10 cellular contexts compared by ENCODE assay signal in the genomic region with DNA sequence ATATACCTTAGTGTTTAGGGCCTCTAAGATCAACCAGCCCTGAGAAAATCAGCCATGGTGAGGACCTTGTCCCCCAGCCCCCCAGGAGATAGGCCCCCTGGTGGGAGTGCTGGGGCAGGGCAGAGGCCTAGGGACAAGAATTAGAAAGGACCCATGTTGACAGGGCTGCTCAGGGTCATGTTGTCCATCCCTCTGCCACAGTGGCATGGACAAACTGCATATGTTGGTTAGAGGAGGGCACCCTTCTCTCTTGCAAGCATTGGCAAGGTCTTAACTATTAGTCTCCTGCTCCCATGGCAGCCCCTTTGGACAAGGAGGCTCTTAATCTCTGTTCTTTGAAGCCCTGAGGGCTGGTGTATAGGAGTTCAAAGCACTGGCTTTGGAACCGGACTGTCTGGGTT. TPM values are rescaled to one million over a fixed set of nuclear protein-coding genes. Genes with fewer than 3 reads are reported as not detected.
DNase-seq lines count a peak whose midpoint lies in the region; ATAC-seq, FAIRE-seq and TF ChIP-seq lines count a peak whose summit lies in the region.
"Had no signal": no experiment of that assay in that cellular context is flagged by ENCODE, and none has a peak within 500 bp of the region (broad histone marks: within the 10 kb centered on the region; RNA-seq: fewer than 3 reads in every experiment).

No MANE protein-coding gene starts in this region.

- no peaks in the 10 kb centered on the region for H3K9me3 Mint-ChIP-seq in astrocyte (ENCODE audit: unreplicated experiment)
- no peaks in the 10 kb centered on the region for H3K9me3 Mint-ChIP-seq in neural progenitor cell

- H4K20me1 ChIP-seq in DND-41 (ENCODE audit: insufficient read depth, low read length) (no peaks in the 10 kb centered on the region), astrocyte (ENCODE audit: insufficient read depth, low read length) (peaks cover 13% of the 10 kb centered on the region), neural progenitor cell (ENCODE audit: low read depth) (peaks cover 6% of the 10 kb centered on the region)

- H3K27ac Mint-ChIP-seq in astrocyte (ENCODE audit: unreplicated experiment) (peak overlapping the region; percentile 26), neural progenitor cell (peak overlapping the region; percentile 29)

- H3K79me2 ChIP-seq in DND-41 (ENCODE audit: insufficient read depth, low read length) = peaks cover 4% of the 10 kb centered on the region
- H3K79me2 ChIP-seq in astrocyte (ENCODE audit: insufficient read depth, low read length) = peaks cover 3% of the 10 kb centered on the region
- H3K79me2 ChIP-seq in neural progenitor cell (ENCODE audit: low read depth) = peaks cover 3% of the 10 kb centered on the region

- ATAC-seq in DND-41 (ENCODE audit: insufficient read depth, low read depth) (no peak), GM21381 (IDR thresholded peaks at IDR 0.05; ENCODE audit: unreplicated experiment) (no peak)

- H2AFZ ChIP-seq in DND-41 (ENCODE audit: low read depth, low read length) (no peak overlapping the region), astrocyte (ENCODE audit: low read depth, low read length) (no peak overlapping the region), neural progenitor cell (replicated peaks) (no peak overlapping the region)

- H3K4me2 ChIP-seq in DND-41 (ENCODE audit: insufficient read depth, low read length) = no peak overlapping the region
- no peak overlapping the region for H3K4me2 ChIP-seq in astrocyte (ENCODE audit: low read length)
- no peak overlapping the region for H3K4me2 ChIP-seq in neural progenitor cell

- H3K4me3 ChIP-seq in DND-41 (ENCODE audit: low read depth in 1 of 2, low read length in 2 of 2) (no peak overlapping the region), astrocyte (ENCODE audit: insufficient read depth, low read depth, low read length) (no peak overlapping the region), neural progenitor cell (no peak overlapping the region)
- H3K4me3 ChIP-seq: SJCRH30 had no signal

- FAIRE-seq in astrocyte (lab: Jason Lieb, UNC) = no peak

- H3K27me3 ChIP-seq in DND-41 (ENCODE audit: insufficient read depth, low read length, poor library complexity) = no peaks in the 10 kb centered on the region
- no peaks in the 10 kb centered on the region for H3K27me3 ChIP-seq in astrocyte (ENCODE audit: insufficient read depth, low read length)
- H3K27me3 ChIP-seq in neural progenitor cell = no peaks in the 10 kb centered on the region
- H3K27me3 ChIP-seq: SJCRH30 had no signal

- H3K27ac ChIP-seq in DND-41 (ENCODE audit: low read length) (no peak overlapping the region), astrocyte (ENCODE audit: low read depth, low read length) (no peak overlapping the region), neural progenitor cell (no peak overlapping the region)
- H3K27ac ChIP-seq: SJCRH30 had no signal

- peaks cover 45% of the 10 kb centered on the region for H3K4me1 ChIP-seq in DND-41 (ENCODE audit: insufficient read depth, low read length)
- peaks cover 23% of the 10 kb centered on the region for H3K4me1 ChIP-seq in astrocyte (ENCODE audit: insufficient read depth, low read length)
- peaks cover 12% of the 10 kb centered on the region for H3K4me1 ChIP-seq in neural progenitor cell

- H3K36me3 ChIP-seq in DND-41 (ENCODE audit: insufficient read depth, low read length) (peaks cover 18% of the 10 kb centered on the region), astrocyte (ENCODE audit: insufficient read depth, low read length) (no peaks in the 10 kb centered on the region), neural progenitor cell (no peaks in the 10 kb centered on the region)
- H3K36me3 ChIP-seq: SJCRH30 had no signal

- H3K4me1 Mint-ChIP-seq in astrocyte (ENCODE audit: low read depth, unreplicated experiment) (peaks cover 26% of the 10 kb centered on the region), neural progenitor cell (peaks cover 32% of the 10 kb centered on the region)

- H3K9ac ChIP-seq in DND-41 (ENCODE audit: low read depth, low read length) = no peak overlapping the region
- no peak overlapping the region for H3K9ac ChIP-seq in astrocyte (ENCODE audit: low read length)
- H3K9ac ChIP-seq in neural progenitor cell = no peak overlapping the region

- H3K27me3 Mint-ChIP-seq in astrocyte (ENCODE audit: low read depth, unreplicated experiment) (no peaks in the 10 kb centered on the region), neural progenitor cell (ENCODE audit: insufficient read depth, low read depth) (peaks cover 5% of the 10 kb centered on the region)

- no peaks in the 10 kb centered on the region for H3K36me3 Mint-ChIP-seq in astrocyte (ENCODE audit: low read depth, unreplicated experiment)
- peaks cover 6% of the 10 kb centered on the region for H3K36me3 Mint-ChIP-seq in neural progenitor cell

- TF ChIP-seq CTCF in DND-41 (IDR thresholded peaks at IDR 0.05; ENCODE audit: borderline replicate concordance, extremely low read depth, low read length, poor library complexity, severe bottlenecking) = peak; percentile 48
- TF ChIP-seq CTCF in LNCAP (IDR thresholded peaks at IDR 0.05) = 0 out of 2 replicates have a peak, but pooled peaks have one; percentile 18
- TF ChIP-seq CTCF in astrocyte (IDR thresholded peaks at IDR 0.05; ENCODE audit: insufficient read depth, low read depth, low read length) = peak; percentile 12
- no peak for TF ChIP-seq CTCF in neural progenitor cell (IDR thresholded peaks at IDR 0.05)

- H3F3A ChIP-seq in neural progenitor cell (ENCODE audit: low read depth) = peaks cover 19% of the 10 kb centered on the region

- H3K9me3 ChIP-seq in DND-41 (ENCODE audit: insufficient read depth, low read length, severe bottlenecking) (no peaks in the 10 kb centered on the region), astrocyte (ENCODE audit: insufficient read depth, low read depth, low read length) (no peaks in the 10 kb centered on the region), neural progenitor cell (ENCODE audit: low read depth) (no peaks in the 10 kb centered on the region)
- H3K9me3 ChIP-seq: SJCRH30 had no signal

- DNase-seq in DND-41 (no peak), astrocyte (ENCODE audit: low read depth) (no peak), neural progenitor cell (ENCODE audit: low spot score) (no peak), NCI-H2107 treated with DMSO at 0.1 percent for 48 hours (lab: John Stamatoyannopoulos, UW; ENCODE audit: unreplicated experiment) (no peak), SHP77 treated with DMSO at 0.1 percent for 48 hours (lab: John Stamatoyannopoulos, UW) (no peak), CD1c-positive myeloid dendritic cell (ENCODE audit: extremely low spot score) (no peak)
- DNase-seq: SJCRH30 had no signal

- no peak overlapping the region for H3K4me3 Mint-ChIP-seq in astrocyte (ENCODE audit: unreplicated experiment)
- no peak overlapping the region for H3K4me3 Mint-ChIP-seq in neural progenitor cell

RNA-seq across cellular contexts. Expression of a gene that starts 0.8 kb away (rescaled TPM):
- 5.2 and 8.9 TPM in 2 replicates for total RNA-seq in astrocyte
- 4.4 and 6.0 TPM in 2 replicates for total RNA-seq in neural progenitor cell (ENCODE audit: low replicate concordance)

RNA-seq across cellular contexts. Expression of a gene that starts 6.6 kb away (rescaled TPM):
- total RNA-seq in astrocyte (117 and 123 TPM in 2 replicates), neural progenitor cell (ENCODE audit: low replicate concordance) (314 and 399 TPM in 2 replicates)

RNA-seq across cellular contexts. Expression of a gene that starts 6.8 kb away (rescaled TPM):
- total RNA-seq in astrocyte (not detected in 2 replicates), neural progenitor cell (ENCODE audit: low replicate concordance) (not detected in 2 replicates)
- total RNA-seq: osteocyte, SJCRH30 had no signal

RNA-seq across cellular contexts. Expression of a gene that starts 20.1 kb away (rescaled TPM):
- total RNA-seq in astrocyte (171 and 176 TPM in 2 replicates), neural progenitor cell (ENCODE audit: low replicate concordance) (214 and 291 TPM in 2 replicates)

RNA-seq across cellular contexts. Expression of a gene that starts 20.3 kb away (rescaled TPM):
- 38.6 and 39.1 TPM in 2 replicates for total RNA-seq in astrocyte
- 27.3 and 32.0 TPM in 2 replicates for total RNA-seq in neural progenitor cell (ENCODE audit: low replicate concordance)
